ENCODE assay signal across 10 cellular contexts in the genomic region with DNA sequence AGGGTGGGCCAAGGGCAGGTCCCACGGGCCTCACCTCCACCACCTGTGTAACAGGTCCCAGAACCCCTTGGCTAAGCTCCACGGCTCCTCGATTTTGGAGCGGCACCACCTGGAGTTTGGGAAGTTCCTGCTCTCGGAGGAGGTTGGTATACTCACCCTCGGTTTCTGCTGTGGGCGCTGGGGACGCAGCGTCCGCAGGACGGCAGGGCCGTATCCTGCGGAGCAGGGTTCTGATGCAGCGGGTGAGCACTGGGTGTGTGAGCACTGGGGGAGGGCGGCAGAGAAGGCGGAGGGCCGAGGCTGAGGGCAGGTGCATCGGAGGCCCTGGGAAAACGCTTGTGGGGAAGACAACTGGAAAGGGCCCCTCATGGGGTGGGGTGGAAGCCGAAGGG. TPM values are rescaled to one million over a fixed set of nuclear protein-coding genes. Genes with fewer than 3 reads are reported as not detected.
DNase-seq lines count a peak whose midpoint lies in the region; ATAC-seq, FAIRE-seq and TF ChIP-seq lines count a peak whose summit lies in the region.
"Had no signal": no experiment of that assay in that cellular context is flagged by ENCODE, and none has a peak within 500 bp of the region (broad histone marks: within the 10 kb centered on the region; RNA-seq: fewer than 3 reads in every experiment).

No MANE protein-coding gene starts in this region.

- H3K4me3 ChIP-seq in GM12878, result peak overlapping the region; percentile 79
- peak overlapping the region; percentile 61 for H3K4me3 ChIP-seq in mononuclear cell (ENCODE audit: low read length)

- BruUV-seq in GM12878 (replicated peaks; lab: Mats Ljungman, UMichigan), result no TSS peak

- no peak for DNase-seq in activated naive CD4-positive, alpha-beta T cell treated with anti-CD3 and anti-CD28 coated beads, Interleukin-2, amount 10 ng/mL, durations not matched to agents 7 days and 5 days
- DNase-seq in activated naive CD4-positive, alpha-beta T cell (lab: John Stamatoyannopoulos, UW), result no peak
- DNase-seq in GM12878 (ENCODE audit: low read depth, low spot score) (no peak), type B pancreatic cell (ENCODE audit: extremely low spot score, unreplicated experiment) (no peak), NCI-H526 (lab: John Stamatoyannopoulos, UW) (no peak)
- DNase-seq in central memory CD4-positive, alpha-beta T cell, result no peak
- DNase-seq: Calu3, NCI-H446 treated with DMSO at 0.1 percent for 48 hours had no signal

- no peak for TF ChIP-seq EP300 in GM12878 (IDR thresholded peaks at IDR 0.05; ENCODE audit: borderline replicate concordance in 1 of 2, control insufficient read depth in 1 of 2, low read depth in 2 of 2, low read length in 2 of 2)

- H3K79me2 ChIP-seq in GM12878 (ENCODE audit: control insufficient read depth, insufficient read depth, low read length), result peaks cover 3% of the 10 kb centered on the region

- H3K9me3 ChIP-seq in GM12878 (replicated peaks; ENCODE audit: control insufficient read depth, insufficient read depth, low read length) (no peaks in the 10 kb centered on the region; the same call in 2 of the 3 replicates), mononuclear cell (ENCODE audit: low read depth, low read length) (no peaks in the 10 kb centered on the region)

- intact Hi-C loops in GM12878 (cut with micrococcal nuclease; ENCODE audit: unreplicated experiment), result no loop called here

- ATAC-seq in GM12878, result no peak
- ATAC-seq in activated CD4-positive, CD25-positive, alpha-beta regulatory T cell treated with anti-CD3 and anti-CD28 coated beads, Interleukin-2, amount 50 U/mL, for 24 hours, result no peak

- H3K27ac Mint-ChIP-seq in activated naive CD4-positive, alpha-beta T cell treated with anti-CD3 and anti-CD28 coated beads, Interleukin-2, amount 10 ng/mL, durations not matched to agents 7 days and 5 days, result peak overlapping the region; percentile 62
- H3K27ac Mint-ChIP-seq in type B pancreatic cell, result no peak overlapping the region

- peak overlapping the region; percentile 75 for H2AFZ ChIP-seq in GM12878 (ENCODE audit: control insufficient read depth, low read depth, low read length)

- TF ChIP-seq RAD21 in GM12878 (IDR thresholded peaks at IDR 0.05; ENCODE audit: insufficient read depth, low read depth, low read length), result no peak

- no peaks in the 10 kb centered on the region for H3K36me3 ChIP-seq in GM12878 (ENCODE audit: control insufficient read depth in 2 of 2, insufficient read depth in 2 of 2, low read length in 1 of 2)

- H3K4me2 ChIP-seq in GM12878 (ENCODE audit: control insufficient read depth, insufficient read depth), result peak overlapping the region; percentile 49

- WGBS in GM12878 (ENCODE audit: insufficient coverage, insufficient replicate concordance, low lambda C conversion rate, missing lambda C conversion rate), result 49% methylated on average over 20 of the region's 20 CpGs

- TF ChIP-seq POLR2A in GM12878 (IDR thresholded peaks at IDR 0.05; ENCODE audit: low read depth, low read length), result no peak

- FAIRE-seq in GM12878 (lab: Jason Lieb, UNC), result no peak

- H4K20me1 ChIP-seq in GM12878 (ENCODE audit: control insufficient read depth, insufficient read depth), result no peaks in the 10 kb centered on the region

- no peak for TF ChIP-seq CTCF in GM12878 (IDR thresholded peaks at IDR 0.05 in 2 of 3, conservative IDR thresholded peaks at IDR 0.05 in 1 of 3; ENCODE audit: control insufficient read depth in 2 of 3, extremely low read depth in 1 of 3, insufficient read depth in 1 of 3, low read depth in 3 of 3, low read length in 3 of 3)
- no peak for TF ChIP-seq CTCF in type B pancreatic cell (conservative IDR thresholded peaks at IDR 0.05)

- peak overlapping the region; percentile 68 for H3K9ac ChIP-seq in GM12878 (ENCODE audit: control insufficient read depth, insufficient read depth, low read length)

- H3K4me1 ChIP-seq in GM12878 (ENCODE audit: control insufficient read depth, insufficient read depth, low read length) (no peaks in the 10 kb centered on the region), mononuclear cell (ENCODE audit: insufficient read depth, low read length) (peaks cover 12% of the 10 kb centered on the region)

- POLR2A ChIA-PET in GM12878 (lab: Charles Lee), result interaction anchor here (0.6 kb wide), 1 partner anchor 18 kb away, joined by 6 read pairs; no protein-coding TSS in a partner anchor

- RAD21 ChIA-PET in GM12878 (lab: Charles Lee; ENCODE audit: unreplicated experiment), result interaction anchor here (1.0 kb wide), 1 partner anchor 56 kb away, joined by 3 read pairs; no protein-coding TSS in a partner anchor

- H3K27me3 Mint-ChIP-seq in activated naive CD4-positive, alpha-beta T cell treated with anti-CD3 and anti-CD28 coated beads, Interleukin-2, amount 10 ng/mL, durations not matched to agents 7 days and 5 days, result no peaks in the 10 kb centered on the region
- H3K27me3 Mint-ChIP-seq in type B pancreatic cell, result no peaks in the 10 kb centered on the region

- CTCF ChIA-PET in activated naive CD4-positive, alpha-beta T cell treated with anti-CD3 and anti-CD28 coated beads, Interleukin-2, amount 10 ng/mL, durations not matched to agents 7 days and 5 days (lab: Charles Lee), result interaction anchor here (3.3 kb wide), 1 partner anchor 11 kb away, joined by 9 read pairs; a partner anchor contains a TSS
- CTCF ChIA-PET in GM12878 (lab: Yijun Ruan, JAX), result no interaction called here

- H3K4me3 Mint-ChIP-seq in activated naive CD4-positive, alpha-beta T cell treated with anti-CD3 and anti-CD28 coated beads, Interleukin-2, amount 10 ng/mL, durations not matched to agents 7 days and 5 days, result peak overlapping the region; percentile 77
- H3K4me3 Mint-ChIP-seq in type B pancreatic cell, result peak overlapping the region; percentile 63

- H3K9me3 Mint-ChIP-seq in activated naive CD4-positive, alpha-beta T cell treated with anti-CD3 and anti-CD28 coated beads, Interleukin-2, amount 10 ng/mL, durations not matched to agents 7 days and 5 days, result peaks cover 11% of the 10 kb centered on the region
- no peaks in the 10 kb centered on the region for H3K9me3 Mint-ChIP-seq in type B pancreatic cell

- SMC1A ChIA-PET in GM12878 (lab: Charles Lee; ENCODE audit: uncharacterized antibody, unreplicated experiment), result no interaction called here

- H3K27ac ChIP-seq in GM12878 (ENCODE audit: control insufficient read depth, insufficient read depth), result no peak overlapping the region

- peaks cover 15% of the 10 kb centered on the region for H3K4me1 Mint-ChIP-seq in activated naive CD4-positive, alpha-beta T cell treated with anti-CD3 and anti-CD28 coated beads, Interleukin-2, amount 10 ng/mL, durations not matched to agents 7 days and 5 days
- no peaks in the 10 kb centered on the region for H3K4me1 Mint-ChIP-seq in type B pancreatic cell (ENCODE audit: unreplicated experiment)

- in situ Hi-C loops in GM12878 (cut with MboI), result no loop called here

- H3K36me3 Mint-ChIP-seq in activated naive CD4-positive, alpha-beta T cell treated with anti-CD3 and anti-CD28 coated beads, Interleukin-2, amount 10 ng/mL, durations not matched to agents 7 days and 5 days, result peaks cover 11% of the 10 kb centered on the region
- no peaks in the 10 kb centered on the region for H3K36me3 Mint-ChIP-seq in type B pancreatic cell

- no peaks in the 10 kb centered on the region for H3K27me3 ChIP-seq in GM12878 (replicated peaks in 1 of 2; ENCODE audit: control insufficient read depth in 2 of 2, insufficient read depth in 2 of 2, low read length in 1 of 2)
- H3K27me3 ChIP-seq in mononuclear cell (ENCODE audit: insufficient read depth, low read length), result no peaks in the 10 kb centered on the region

RNA-seq across cellular contexts. Expression of a gene that starts 11.0 kb away (rescaled TPM):
- total RNA-seq in GM12878 (2013; cell fraction: nucleolus; rRNA removed), result 11.1 and 11.3 TPM in 2 replicates
- total RNA-seq in GM12878 (2014; rRNA removed), result 406 and 453 TPM in 2 replicates
- 565 and 627 TPM in 2 replicates for total RNA-seq in GM12878 (2014; rRNA removed; fragmentation: Illumina TruSeq; extraction: Trizol)
- total RNA-seq in GM12878 (2021), result 279 and 323 TPM in 2 replicates
- 98.1 TPM for polyA plus RNA-seq in GM12878 (2011; ENCODE audit: low read depth)
- 350 and 373 TPM in 2 replicates for polyA plus RNA-seq in GM12878 (2011; rRNA removed)
- 609 and 754 TPM in 2 replicates for polyA plus RNA-seq in GM12878 (2011; cell fraction: cytosol; rRNA removed)
- polyA plus RNA-seq in GM12878 (2011; cell fraction: nucleus; rRNA removed), result 195 and 199 TPM in 2 replicates
- polyA plus RNA-seq in GM12878 (2012), result 765 and 1,112 TPM in 2 replicates
- polyA plus RNA-seq in GM12878 (2014; fragmentation: Illumina TruSeq; extraction: Trizol), result 77.3 and 359 TPM in 2 replicates
- polyA plus RNA-seq in GM12878 (2014; fragmentation: Nextera tagmentation; extraction: Ambion mirVana), result 1,000 to 10,000 TPM; 1,956 to 2,374 TPM
- polyA plus RNA-seq in GM12878 (2014; rRNA removed), result 388 and 500 TPM in 2 replicates
- 1,000 to 10,000 TPM in 1 of 2 experiments, 100 to 1,000 TPM in 1; 997 to 1,034 TPM for polyA plus RNA-seq in GM12878 (2016; fragmentation: Nextera tagmentation; extraction: Ambion mirVana)
- 105 and 133 TPM in 2 replicates for polyA minus RNA-seq in GM12878 (2011; rRNA and poly(A)+ RNA removed)
- polyA minus RNA-seq in GM12878 (2011; cell fraction: cytosol; rRNA and poly(A)+ RNA removed), result 46.8 and 58.4 TPM in 2 replicates
- polyA minus RNA-seq in GM12878 (2011; cell fraction: nucleus; rRNA and poly(A)+ RNA removed), result 24.5 and 32.9 TPM in 2 replicates
- total RNA-seq in mononuclear cell, result 39.3 TPM
- 285 and 363 TPM in 2 replicates for total RNA-seq in type B pancreatic cell (ENCODE audit: low replicate concordance)

RNA-seq across cellular contexts. Expression of a gene that starts 11.3 kb away (rescaled TPM):
- total RNA-seq in GM12878 (2013; cell fraction: nucleolus; rRNA removed), result 31.7 and 32.8 TPM in 2 replicates
- total RNA-seq in GM12878 (2014; rRNA removed) (7.5 and 10.8 TPM in 2 replicates), GM12878 (2014; rRNA removed; fragmentation: Illumina TruSeq; extraction: Trizol) (5.9 and 7.0 TPM in 2 replicates), GM12878 (2021) (12.0 and 13.8 TPM in 2 replicates), mononuclear cell (9.3 TPM), type B pancreatic cell (ENCODE audit: low replicate concordance) (20.2 and 21.3 TPM in 2 replicates)
- polyA plus RNA-seq in GM12878 (2011; ENCODE audit: low read depth), result 15.5 TPM
- polyA plus RNA-seq in GM12878 (2011; rRNA removed) (8.2 and 13.6 TPM in 2 replicates), GM12878 (2014; fragmentation: Illumina TruSeq; extraction: Trizol) (3.3 and 6.1 TPM in 2 replicates), GM12878 (2014; fragmentation: Nextera tagmentation; extraction: Ambion mirVana) (1 to 10 TPM; 1.2 to 3.9 TPM), GM12878 (2014; rRNA removed) (8.7 and 11.9 TPM in 2 replicates), GM12878 (2016; fragmentation: Nextera tagmentation; extraction: Ambion mirVana) (1 to 10 TPM; 6.6 to 7.8 TPM)
- polyA plus RNA-seq in GM12878 (2011; cell fraction: cytosol; rRNA removed), result 11.3 and 13.3 TPM in 2 replicates
- polyA plus RNA-seq in GM12878 (2011; cell fraction: nucleus; rRNA removed), result 42.0 and 46.7 TPM in 2 replicates
- 22.6 and 23.9 TPM in 2 replicates for polyA plus RNA-seq in GM12878 (2012)
- 5.0 and 11.4 TPM in 2 replicates for polyA minus RNA-seq in GM12878 (2011; rRNA and poly(A)+ RNA removed)
- 3.4 and 5.7 TPM in 2 replicates for polyA minus RNA-seq in GM12878 (2011; cell fraction: cytosol; rRNA and poly(A)+ RNA removed)
- polyA minus RNA-seq in GM12878 (2011; cell fraction: nucleus; rRNA and poly(A)+ RNA removed), result 16.8 and 27.2 TPM in 2 replicates

RNA-seq across cellular contexts. Expression of a gene that starts 25.9 kb away (rescaled TPM):
- total RNA-seq in GM12878 (2013; cell fraction: nucleolus; rRNA removed), result not detected in 2 replicates
- total RNA-seq in GM12878 (2014; rRNA removed) (0.17 and 0.22 TPM in 2 replicates), GM12878 (2014; rRNA removed; fragmentation: Illumina TruSeq; extraction: Trizol) (not detected in 2 replicates), GM12878 (2021) (0.74 and 0.85 TPM in 2 replicates), mononuclear cell (2.9 TPM), type B pancreatic cell (ENCODE audit: low replicate concordance) (2.5 and 3.3 TPM in 2 replicates)
- not detected for polyA plus RNA-seq in GM12878 (2011; ENCODE audit: low read depth)
- polyA plus RNA-seq in GM12878 (2011; rRNA removed) (not detected in 2 replicates), GM12878 (2014; fragmentation: Illumina TruSeq; extraction: Trizol) (0.09 TPM in 1 of 2 replicates, not detected in the other), GM12878 (2014; fragmentation: Nextera tagmentation; extraction: Ambion mirVana) (not detected), GM12878 (2014; rRNA removed) (0.09 and 0.24 TPM in 2 replicates), GM12878 (2016; fragmentation: Nextera tagmentation; extraction: Ambion mirVana) (under 1 TPM; 0.14 to 0.19 TPM)
- not detected in 2 replicates for polyA plus RNA-seq in GM12878 (2011; cell fraction: cytosol; rRNA removed)
- polyA plus RNA-seq in GM12878 (2011; cell fraction: nucleus; rRNA removed), result not detected in 2 replicates
- 0.60 and 0.62 TPM in 2 replicates for polyA plus RNA-seq in GM12878 (2012)
- polyA minus RNA-seq in GM12878 (2011; rRNA and poly(A)+ RNA removed), result not detected in 2 replicates
- not detected in 2 replicates for polyA minus RNA-seq in GM12878 (2011; cell fraction: cytosol; rRNA and poly(A)+ RNA removed)
- not detected in 2 replicates for polyA minus RNA-seq in GM12878 (2011; cell fraction: nucleus; rRNA and poly(A)+ RNA removed)

RNA-seq across cellular contexts. Expression of a gene that starts 37.7 kb away (rescaled TPM):
- total RNA-seq in GM12878 (2013; cell fraction: nucleolus; rRNA removed), result not detected in 2 replicates
- 4.5 and 6.4 TPM in 2 replicates for total RNA-seq in GM12878 (2014; rRNA removed)
- 4.8 and 6.1 TPM in 2 replicates for total RNA-seq in GM12878 (2014; rRNA removed; fragmentation: Illumina TruSeq; extraction: Trizol)
- 3.5 and 5.6 TPM in 2 replicates for total RNA-seq in GM12878 (2021)
- polyA plus RNA-seq in GM12878 (2011; ENCODE audit: low read depth), result 3.9 TPM
- polyA plus RNA-seq in GM12878 (2011; rRNA removed), result 1.8 and 3.6 TPM in 2 replicates
- polyA plus RNA-seq in GM12878 (2011; cell fraction: cytosol; rRNA removed), result 3.9 TPM in 2 replicates
- 1.6 and 2.3 TPM in 2 replicates for polyA plus RNA-seq in GM12878 (2011; cell fraction: nucleus; rRNA removed)
- 9.1 and 13.2 TPM in 2 replicates for polyA plus RNA-seq in GM12878 (2012)
- polyA plus RNA-seq in GM12878 (2014; fragmentation: Illumina TruSeq; extraction: Trizol), result 1.9 and 4.3 TPM in 2 replicates
- polyA plus RNA-seq in GM12878 (2014; fragmentation: Nextera tagmentation; extraction: Ambion mirVana), result 1 to 10 TPM; 2.6 to 4.1 TPM
- 3.5 and 4.5 TPM in 2 replicates for polyA plus RNA-seq in GM12878 (2014; rRNA removed)
- polyA plus RNA-seq in GM12878 (2016; fragmentation: Nextera tagmentation; extraction: Ambion mirVana), result 1 to 10 TPM; 3.1 to 6.4 TPM
- 4.1 and 4.5 TPM in 2 replicates for polyA minus RNA-seq in GM12878 (2011; rRNA and poly(A)+ RNA removed)
- 3.5 and 4.1 TPM in 2 replicates for polyA minus RNA-seq in GM12878 (2011; cell fraction: cytosol; rRNA and poly(A)+ RNA removed)
- 0.24 and 2.0 TPM in 2 replicates for polyA minus RNA-seq in GM12878 (2011; cell fraction: nucleus; rRNA and poly(A)+ RNA removed)
- total RNA-seq in mononuclear cell, result 10.4 TPM
- 6.7 and 12.2 TPM in 2 replicates for total RNA-seq in type B pancreatic cell (ENCODE audit: low replicate concordance)
- total RNA-seq: Calu3 had no signal

RNA-seq across cellular contexts. Expression of a gene that starts 42.6 kb away (rescaled TPM):
- 137 and 138 TPM in 2 replicates for total RNA-seq in GM12878 (2013; cell fraction: nucleolus; rRNA removed)
- total RNA-seq in GM12878 (2014; rRNA removed), result 21.1 and 21.7 TPM in 2 replicates
- 15.0 and 15.4 TPM in 2 replicates for total RNA-seq in GM12878 (2014; rRNA removed; fragmentation: Illumina TruSeq; extraction: Trizol)
- 35.4 and 35.8 TPM in 2 replicates for total RNA-seq in GM12878 (2021)
- 19.4 TPM for polyA plus RNA-seq in GM12878 (2011; ENCODE audit: low read depth)
- 43.8 and 45.9 TPM in 2 replicates for polyA plus RNA-seq in GM12878 (2011; rRNA removed)
- 43.1 and 49.1 TPM in 2 replicates for polyA plus RNA-seq in GM12878 (2011; cell fraction: cytosol; rRNA removed)
- polyA plus RNA-seq in GM12878 (2011; cell fraction: nucleus; rRNA removed), result 236 and 252 TPM in 2 replicates
- 22.8 and 29.1 TPM in 2 replicates for polyA plus RNA-seq in GM12878 (2012)
- 11.9 and 15.6 TPM in 2 replicates for polyA plus RNA-seq in GM12878 (2014; fragmentation: Illumina TruSeq; extraction: Trizol)
- 1 to 10 TPM; 2.2 to 4.5 TPM for polyA plus RNA-seq in GM12878 (2014; fragmentation: Nextera tagmentation; extraction: Ambion mirVana)
- 33.2 and 40.5 TPM in 2 replicates for polyA plus RNA-seq in GM12878 (2014; rRNA removed)
- 10 to 100 TPM; 14.3 to 16.2 TPM for polyA plus RNA-seq in GM12878 (2016; fragmentation: Nextera tagmentation; extraction: Ambion mirVana)
- polyA minus RNA-seq in GM12878 (2011; rRNA and poly(A)+ RNA removed), result 54.2 and 58.7 TPM in 2 replicates
- 22.6 and 24.6 TPM in 2 replicates for polyA minus RNA-seq in GM12878 (2011; cell fraction: cytosol; rRNA and poly(A)+ RNA removed)
- 60.6 and 74.2 TPM in 2 replicates for polyA minus RNA-seq in GM12878 (2011; cell fraction: nucleus; rRNA and poly(A)+ RNA removed)
- total RNA-seq in mononuclear cell, result 49.7 TPM
- 64.3 and 66.7 TPM in 2 replicates for total RNA-seq in type B pancreatic cell (ENCODE audit: low replicate concordance)
